ENCODE assay signal across 11 cellular contexts in genomic region chr7:22884911-22885823, GRCh38.
DNase-seq lines count a peak whose midpoint lies in the region; ATAC-seq, FAIRE-seq and TF ChIP-seq lines count a peak whose summit lies in the region.
"Had no signal": no experiment of that assay in that cellular context is flagged by ENCODE, and none has a peak within 500 bp of the region (broad histone marks: within the 10 kb centered on the region; RNA-seq: fewer than 3 reads in every experiment).

No MANE protein-coding gene starts in this region.

- H3K4me3 ChIP-seq in DND-41 (ENCODE audit: low read depth in 1 of 2, low read length in 2 of 2) = no peak overlapping the region

- no peaks in the 10 kb centered on the region for H3K36me3 ChIP-seq in DND-41 (ENCODE audit: insufficient read depth, low read length)

- no peaks in the 10 kb centered on the region for H3K79me2 ChIP-seq in DND-41 (ENCODE audit: insufficient read depth, low read length)

- H4K20me1 ChIP-seq in DND-41 (ENCODE audit: insufficient read depth, low read length) = no peaks in the 10 kb centered on the region

- no peak for TF ChIP-seq CTCF in DND-41 (IDR thresholded peaks at IDR 0.05; ENCODE audit: borderline replicate concordance, extremely low read depth, low read length, poor library complexity, severe bottlenecking)

- no peak for ATAC-seq in DND-41 (ENCODE audit: insufficient read depth, low read depth)
- ATAC-seq in GM19351 (IDR thresholded peaks at IDR 0.05; ENCODE audit: unreplicated experiment) = peak; percentile 37
- ATAC-seq in HG03064 (IDR thresholded peaks at IDR 0.05; ENCODE audit: low read depth, unreplicated experiment) = peak; percentile 53

- H3K27ac ChIP-seq in DND-41 (ENCODE audit: low read length) = peak overlapping the region; percentile 45

- DNase-seq in DND-41 (no peak), RPMI7951 (ENCODE audit: low read depth) (peak; percentile 46), SW 1271 (lab: John Stamatoyannopoulos, UW) (no peak), urothelium cell line (ENCODE audit: low spot score) (no peak), DMS153 treated with DMSO at 0.1 percent for 48 hours (lab: John Stamatoyannopoulos, UW; ENCODE audit: unreplicated experiment) (no peak)
- no peak for DNase-seq in stimulated activated naive CD4-positive, alpha-beta T cell (lab: John Stamatoyannopoulos, UW)
- DNase-seq: DMS79 treated with DMSO at 0.1 percent for 48 hours, NCI-H1436 had no signal

- H3K4me2 ChIP-seq in DND-41 (ENCODE audit: insufficient read depth, low read length) = peak overlapping the region; percentile 51

- H3K27me3 ChIP-seq in DND-41 (ENCODE audit: insufficient read depth, low read length, poor library complexity) = no peaks in the 10 kb centered on the region

- no peak for FAIRE-seq in urothelium cell line (lab: Jason Lieb, UNC)
- FAIRE-seq: frontal cortex had no signal

- H2AFZ ChIP-seq in DND-41 (ENCODE audit: low read depth, low read length) = no peak overlapping the region; the same call in 1 of the 2 replicates

- no peaks in the 10 kb centered on the region for H3K9me3 ChIP-seq in DND-41 (ENCODE audit: insufficient read depth, low read length, severe bottlenecking)

- peaks cover 21% of the 10 kb centered on the region for H3K4me1 ChIP-seq in DND-41 (ENCODE audit: insufficient read depth, low read length)

- H3K9ac ChIP-seq in DND-41 (ENCODE audit: low read depth, low read length) = no peak overlapping the region
